Comparison of ENCODE assay signal across 1 cellular context in genomic region chr11:46659908-46660307, GRCh38.
TF ChIP-seq lines count a peak whose summit lies in the region.

No MANE protein-coding gene starts in this region.

TF ChIP-seq in endothelial cell of umbilical vein, 7 proteins besides CTCF, POLR2A, EP300 and RAD21:
- TF ChIP-seq MYC (IDR thresholded peaks at IDR 0.05; ENCODE audit: low read depth, low read length) (no peak), MAX (IDR thresholded peaks at IDR 0.05; ENCODE audit: insufficient read depth, insufficient read length) (no peak), JUN (IDR thresholded peaks at IDR 0.05; ENCODE audit: borderline replicate concordance, insufficient read depth, insufficient read length, low read depth) (no peak), POLR2AphosphoS5 (IDR thresholded peaks at IDR 0.05; ENCODE audit: insufficient read depth, low read depth, low read length) (no peak), EZH2 (IDR thresholded peaks at IDR 0.05; ENCODE audit: borderline replicate concordance, low read depth, low read length, severe bottlenecking) (no peak), GATA2 (IDR thresholded peaks at IDR 0.05; ENCODE audit: insufficient read depth, insufficient read length, low read depth, low read length) (no peak), FOS (IDR thresholded peaks at IDR 0.05; ENCODE audit: borderline replicate concordance, insufficient read depth, low read length) (no peak)
